In genomic region chr12:29562167-29562776, GRCh38 we compare ENCODE assay signal across 11 cellular contexts.
A peak's percentile ranks its signal among the peaks of the same experiment; 100 is the strongest.
DNase-seq lines count a peak whose midpoint lies in the region; ATAC-seq and TF ChIP-seq lines count a peak whose summit lies in the region.
"Had no signal": no experiment of that assay in that cellular context is flagged by ENCODE, and none has a peak within 500 bp of the region (broad histone marks: within the 10 kb centered on the region; RNA-seq: fewer than 3 reads in every experiment).

No MANE protein-coding gene starts in this region.

- H3K4me3 ChIP-seq in AG09309 (ENCODE audit: control insufficient read depth, low read depth, low read length) = no peak overlapping the region
- no peak overlapping the region for H3K4me3 ChIP-seq in adrenal gland

- H3K4me1 ChIP-seq in adrenal gland (replicated peaks in 1 of 2) = peaks cover 19 to 52% of the 10 kb centered on the region in 2 donors
- H3K4me1 ChIP-seq: BE2C had no signal

- WGBS in adrenal gland, 4 donors = 8 to 24% (median 24%) methylated on average over 4 of the region's 4 CpGs

- peak; percentile 63 for DNase-seq in AG09309 (ENCODE audit: low read depth)
- peak; percentile 58 to 87 (median 79) for DNase-seq in adrenal gland
- DNase-seq in left cardiac atrium = peak; percentile 60
- peak; percentile 4 for DNase-seq in renal cortical epithelial cell (ENCODE audit: low read depth)
- DNase-seq in cerebellar nuclear complex (lab: John Stamatoyannopoulos, UW) = no peak
- no peak for DNase-seq in NOMO-1 treated with dmso at 0.1 percent for 144 hours (lab: John Stamatoyannopoulos, UW; ENCODE audit: unreplicated experiment)
- DNase-seq: BE2C, NCI-H146, WERI-Rb-1 had no signal

- TF ChIP-seq CTCF in AG09309 (IDR thresholded peaks at IDR 0.05; ENCODE audit: control insufficient read depth, insufficient read depth, low read depth, low read length, missing control alignments) = no peak
- TF ChIP-seq CTCF in adrenal gland (IDR thresholded peaks at IDR 0.05) = no peak

- no peaks in the 10 kb centered on the region for H3K36me3 ChIP-seq in adrenal gland (replicated peaks in 1 of 2)
- H3K36me3 ChIP-seq: BE2C, WERI-Rb-1 had no signal

- intact Hi-C loops in adrenal gland (cut with DNase I) (no loop called here), left cardiac atrium (cut with DNase I) (loop anchor here in 1 of 2 donors (5.0 kb wide), 1 partner anchor 220 kb away; the partner anchor contains the start of gene TMTC1)

- H3K9me3 ChIP-seq in adrenal gland (replicated peaks in 1 of 3) = no peaks in the 10 kb centered on the region
- H3K9me3 ChIP-seq: BE2C had no signal

- peak overlapping the region in 4 of 5 donors; percentile 41 to 89 (median 72) for H3K27ac ChIP-seq in adrenal gland
- H3K27ac ChIP-seq: WERI-Rb-1 had no signal

- ATAC-seq in left cardiac atrium (peak; percentile 76 to 95), GM19324 (IDR thresholded peaks at IDR 0.05; ENCODE audit: low FRiP score, unreplicated experiment) (no peak), HG02840 (IDR thresholded peaks at IDR 0.05; ENCODE audit: low FRiP score, unreplicated experiment) (no peak)

- TF ChIP-seq POLR2A in adrenal gland (IDR thresholded peaks at IDR 0.05) = peak in 1 of 2 donors; percentile 10

- no peaks in the 10 kb centered on the region for H3K27me3 ChIP-seq in adrenal gland
- H3K27me3 ChIP-seq: BE2C had no signal

Comparison
In these comparisons a context has a peak if more than half of its experiments do, and no peak if none do; other contexts are left out.
1. DNase-seq: peak in AG09309 (single experiment), adrenal gland (7 of 7), left cardiac atrium (single experiment) and renal cortical epithelial cell (single experiment); none in cerebellar nuclear complex (0 of 2) and NOMO-1 treated with dmso at 0.1 percent for 144 hours (single experiment).
2. ATAC-seq: peak in left cardiac atrium (2 of 2); none in GM19324 (single experiment) and HG02840 (single experiment).